Comparison of ENCODE assay signal across 8 cellular contexts in genomic region chr11:64971421-64972233, GRCh38. TPM values are rescaled to one million over a fixed set of nuclear protein-coding genes. Genes with fewer than 3 reads are reported as not detected.
DNase-seq lines count a peak whose midpoint lies in the region; ATAC-seq and TF ChIP-seq lines count a peak whose summit lies in the region.

A gene with protein sequence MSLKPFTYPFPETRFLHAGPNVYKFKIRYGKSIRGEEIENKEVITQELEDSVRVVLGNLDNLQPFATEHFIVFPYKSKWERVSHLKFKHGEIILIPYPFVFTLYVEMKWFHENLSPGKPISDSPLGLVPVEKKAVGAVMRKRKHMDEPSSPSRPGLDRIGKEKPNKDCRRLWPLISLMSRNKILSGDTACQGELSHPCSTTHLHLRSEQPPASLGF (minus strand): TSS chr11:64972108. CDS start chr11:64959405, 12,703 bp downstream.

- H3K9me3 ChIP-seq in lung (ENCODE audit: control insufficient read depth in 2 of 2, insufficient read depth in 1 of 2, low read length in 1 of 2) = no peaks in the 10 kb centered on the region

- H3K36me3 ChIP-seq in lung (ENCODE audit: control insufficient read depth in 2 of 2, insufficient read depth in 2 of 2, low read length in 2 of 2) = no peaks in the 10 kb centered on the region

- peak within 1 kb of the TSS; percentile 27 for H3K4me3 ChIP-seq in lung

- H3K27me3 Mint-ChIP-seq in activated CD4-positive, alpha-beta memory T cell treated with anti-CD3 and anti-CD28 coated beads for 36 hours = no peaks in the 10 kb centered on the region

- peaks cover 38% of the 10 kb centered on the region for H3K4me1 Mint-ChIP-seq in activated CD4-positive, alpha-beta memory T cell treated with anti-CD3 and anti-CD28 coated beads for 36 hours (ENCODE audit: low read depth)

- CTCF ChIA-PET in activated CD4-positive, alpha-beta memory T cell treated with anti-CD3 and anti-CD28 coated beads for 36 hours (lab: Charles Lee) = interaction anchor here (1.0 to 1.3 kb wide), 2 partner anchors 27 to 43 kb away, joined by 3 read pairs; partner anchors contain the start of gene ARL2

- DNase-seq in activated CD4-positive, alpha-beta memory T cell treated with anti-CD3 and anti-CD28 coated beads for 36 hours = peak; percentile 91
- DNase-seq in dermis blood vessel endothelial cell (peak; percentile 93), lung (ENCODE audit: low spot score) (peak; percentile 85), SK-N-DZ (ENCODE audit: low spot score) (no peak), KG1 (lab: John Stamatoyannopoulos, UW) (no peak)
- peak; percentile 85 to 94 for DNase-seq in stimulated activated CD4-positive, alpha-beta T cell treated with anti-CD3 and anti-CD28 coated beads, Interleukin-4, amount 100 ng/mL, for 48 hours (ENCODE audit: low read depth in 2 of 2)

- H3K27ac ChIP-seq in lung (ENCODE audit: low read depth in 1 of 2, low read length in 1 of 2) = peak within 1 kb of the TSS in 1 of 2 donors; percentile 54

- peak within 1 kb of the TSS; percentile 66 for H3K4me3 Mint-ChIP-seq in activated CD4-positive, alpha-beta memory T cell treated with anti-CD3 and anti-CD28 coated beads for 36 hours

- ATAC-seq in GM19438 (IDR thresholded peaks at IDR 0.05; ENCODE audit: low read depth, unreplicated experiment) = peak; percentile 72
- peak; percentile 59 for ATAC-seq in lung (ENCODE audit: insufficient read depth, low FRiP score)
- no peak for ATAC-seq in HG03342 (IDR thresholded peaks at IDR 0.05; ENCODE audit: unreplicated experiment)

- intact Hi-C loops in activated CD4-positive, alpha-beta memory T cell treated with anti-CD3 and anti-CD28 coated beads for 36 hours (cut with micrococcal nuclease) = loop anchor here (5.0 kb wide), 2 partner anchors 54 to 104 kb away; partner anchors contain the start of gene ATG2A

- WGBS in lung, 2 donors = 15 to 16% methylated on average over 61 to 69 of the region's 69 CpGs

- no peaks in the 10 kb centered on the region for H3K36me3 Mint-ChIP-seq in activated CD4-positive, alpha-beta memory T cell treated with anti-CD3 and anti-CD28 coated beads for 36 hours

- no peaks in the 10 kb centered on the region for H3K9me3 Mint-ChIP-seq in activated CD4-positive, alpha-beta memory T cell treated with anti-CD3 and anti-CD28 coated beads for 36 hours

- H3K27ac Mint-ChIP-seq in activated CD4-positive, alpha-beta memory T cell treated with anti-CD3 and anti-CD28 coated beads for 36 hours = peak within 1 kb of the TSS; percentile 90

- H3K27me3 ChIP-seq in lung (ENCODE audit: control insufficient read depth, insufficient read depth) = no peaks in the 10 kb centered on the region

- peaks cover 0 to 5% of the 10 kb centered on the region in 2 donors for H3K4me1 ChIP-seq in lung (ENCODE audit: control insufficient read depth in 2 of 2, insufficient read depth in 2 of 2, low read length in 2 of 2)

- TF ChIP-seq CTCF in lung (IDR thresholded peaks at IDR 0.05; ENCODE audit: control extremely low read depth, extremely low read depth) = no peak

- POLR2A ChIA-PET in activated CD4-positive, alpha-beta memory T cell treated with anti-CD3 and anti-CD28 coated beads for 36 hours (lab: Charles Lee) = interaction anchor here (1.0 to 1.1 kb wide), 2 partner anchors 42 to 47 kb away, joined by 4 to 6 read pairs; partner anchors contain the start of genes ARL2 and PPP2R5B

RNA-seq across cellular contexts. Expression of the gene that starts here (rescaled TPM):
- under 1 TPM; 0.21 to 0.82 TPM for total RNA-seq in activated CD4-positive, alpha-beta memory T cell treated with anti-CD3 and anti-CD28 coated beads for 36 hours
- total RNA-seq in dermis blood vessel endothelial cell (0.17 TPM in 1 of 2 replicates, not detected in the other), lung (under 1 TPM in 1 of 2 donors, not detected in 1; 0.55 TPM)
- under 1 TPM; 0.24 to 0.39 TPM for polyA plus RNA-seq in lung
- polyA plus RNA-seq in SK-N-DZ (2014; cell fraction: cytosol; rRNA removed) = 5.2 TPM in 1 of 2 replicates, not detected in the other
- not detected in 2 replicates for polyA plus RNA-seq in SK-N-DZ (2014; cell fraction: nucleus; rRNA removed)

Comparison
In these comparisons a context has a peak if more than half of its experiments do, and no peak if none do; other contexts are left out.
1. Peak in DNase-seq in activated CD4-positive, alpha-beta memory T cell treated with anti-CD3 and anti-CD28 coated beads for 36 hours; RNA of the gene not detected or under 1 TPM.
2. Peak in DNase-seq in dermis blood vessel endothelial cell; RNA of the gene not detected or under 1 TPM.
3. Peak in DNase-seq, ATAC-seq and H3K4me3 ChIP-seq in lung; RNA of the gene not detected or under 1 TPM.
4. DNase-seq: peak in stimulated activated CD4-positive, alpha-beta T cell treated with anti-CD3 and anti-CD28 coated beads, Interleukin-4, amount 100 ng/mL, for 48 hours (2 of 2); none in SK-N-DZ (single experiment) and KG1 (single experiment).